Comparison of ENCODE assay signal across 14 cellular contexts in the genomic region with DNA sequence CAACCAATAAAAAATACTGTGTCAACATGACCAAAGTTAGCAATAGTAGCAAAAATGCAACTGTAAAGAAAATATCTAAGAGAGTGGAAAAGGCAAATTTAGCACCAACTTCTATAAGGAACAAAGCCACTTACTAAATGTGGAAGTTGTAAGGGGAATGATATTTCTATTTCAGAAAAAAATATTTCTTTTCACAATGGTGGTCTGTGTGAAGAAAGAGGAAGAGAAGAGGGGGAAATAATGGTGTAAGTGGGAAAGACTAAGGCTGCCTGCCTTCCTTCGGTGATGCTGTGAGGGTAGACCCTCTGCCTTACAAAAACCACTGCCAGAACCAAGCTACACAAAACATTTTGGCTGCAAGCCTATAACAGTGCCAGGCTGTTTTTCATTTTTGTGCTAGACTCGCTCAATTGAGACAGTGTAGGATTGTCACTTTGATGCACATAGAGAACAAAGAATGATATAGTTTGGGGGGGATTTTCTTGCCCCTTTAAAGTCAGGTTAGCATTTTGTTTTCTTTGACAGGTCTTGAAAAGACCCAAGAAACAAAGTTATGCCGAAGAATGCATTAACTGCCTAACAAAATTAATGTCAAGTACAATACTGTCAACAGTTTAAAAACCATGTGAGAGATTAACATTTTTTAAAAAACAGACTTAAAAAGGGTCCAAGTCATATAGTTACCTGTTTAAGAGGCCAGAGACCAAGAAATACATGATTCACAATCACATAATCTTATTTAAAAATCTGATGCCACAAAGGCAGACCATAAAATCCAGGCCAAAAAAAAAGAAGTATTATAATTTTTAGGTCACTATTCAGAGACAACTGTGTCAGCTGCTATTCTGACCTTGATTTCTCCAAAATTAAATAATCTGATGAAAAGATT.
DNase-seq lines count a peak whose midpoint lies in the region; ATAC-seq and TF ChIP-seq lines count a peak whose summit lies in the region.
"Had no signal": no experiment of that assay in that cellular context is flagged by ENCODE, and none has a peak within 500 bp of the region (broad histone marks: within the 10 kb centered on the region; RNA-seq: fewer than 3 reads in every experiment).

No MANE protein-coding gene starts in this region.

- no peak for DNase-seq in activated CD8-positive, alpha-beta T cell treated with anti-CD3 and anti-CD28 coated beads, Interleukin-2, amount 10 ng/mL, durations not matched to agents 7 days and 5 days
- no peak for DNase-seq in natural killer cell treated with Interleukin-12 subunit alpha and Interleukin-12 subunit beta and Interleukin-15 and Interleukin-18, amount 100 ng/mL, for 72 hours (ENCODE audit: low spot score)
- DNase-seq in mesenchymal stem cell (no peak), Right ventricle myocardium inferior (ENCODE audit: missing footprints) (no peak), mucosa of descending colon (no peak)
- DNase-seq: activated naive CD4-positive, alpha-beta T cell treated with anti-CD3 and anti-CD28 coated beads, Interleukin-2, amount 50 U/mL, for 16 hours; Caco-2; colonic mucosa; NCI-H1048; NCI-H524 treated with DMSO at 0.1 percent for 48 hours; SHP77 treated with DMSO at 0.1 percent for 48 hours had no signal

- no peak overlapping the region for H3K27ac ChIP-seq in DOHH2 (ENCODE audit: low read depth, low read length)
- H3K27ac ChIP-seq in mesenchymal stem cell (ENCODE audit: low read length, poor library complexity, severe bottlenecking): no peak overlapping the region
- H3K27ac ChIP-seq: colonic mucosa, suprapubic skin had no signal

- no peaks in the 10 kb centered on the region for H3K27me3 Mint-ChIP-seq in activated CD8-positive, alpha-beta T cell treated with anti-CD3 and anti-CD28 coated beads, Interleukin-2, amount 10 ng/mL, durations not matched to agents 7 days and 5 days (ENCODE audit: low read depth)
- no peaks in the 10 kb centered on the region for H3K27me3 Mint-ChIP-seq in natural killer cell treated with Interleukin-12 subunit alpha and Interleukin-12 subunit beta and Interleukin-15 and Interleukin-18, amount 100 ng/mL, for 72 hours

- H2AK5ac ChIP-seq in mesenchymal stem cell (ENCODE audit: low read length, severe bottlenecking): no peak overlapping the region

- H4K20me1 ChIP-seq in DOHH2 (ENCODE audit: control insufficient read depth, insufficient read depth, low read depth, low read length) (no peaks in the 10 kb centered on the region), Loucy (ENCODE audit: insufficient read depth, low read length, poor library complexity, severe bottlenecking) (no peaks in the 10 kb centered on the region)

- CTCF ChIA-PET in activated CD8-positive, alpha-beta T cell treated with anti-CD3 and anti-CD28 coated beads, Interleukin-2, amount 10 ng/mL, durations not matched to agents 7 days and 5 days (lab: Charles Lee): interaction anchor here (0.7 to 1.5 kb wide), 2 partner anchors 49 to 244 kb away, joined by 3 read pairs; no protein-coding TSS in a partner anchor

- no peak overlapping the region for H2BK5ac ChIP-seq in mesenchymal stem cell (ENCODE audit: low read depth, low read length, poor library complexity, severe bottlenecking)

- peak overlapping the region; percentile 82 for H3K27ac Mint-ChIP-seq in activated CD8-positive, alpha-beta T cell treated with anti-CD3 and anti-CD28 coated beads, Interleukin-2, amount 10 ng/mL, durations not matched to agents 7 days and 5 days
- H3K27ac Mint-ChIP-seq in natural killer cell treated with Interleukin-12 subunit alpha and Interleukin-12 subunit beta and Interleukin-15 and Interleukin-18, amount 100 ng/mL, for 72 hours: peak overlapping the region; percentile 81 to 96

- H2BK15ac ChIP-seq in mesenchymal stem cell (ENCODE audit: low read depth, poor library complexity, severe bottlenecking): no peak overlapping the region

- H3K4me1 Mint-ChIP-seq in activated CD8-positive, alpha-beta T cell treated with anti-CD3 and anti-CD28 coated beads, Interleukin-2, amount 10 ng/mL, durations not matched to agents 7 days and 5 days (ENCODE audit: low read depth): peaks cover 65% of the 10 kb centered on the region
- peaks cover 54 to 75% of the 10 kb centered on the region in 2 donors for H3K4me1 Mint-ChIP-seq in natural killer cell treated with Interleukin-12 subunit alpha and Interleukin-12 subunit beta and Interleukin-15 and Interleukin-18, amount 100 ng/mL, for 72 hours (ENCODE audit: low read depth in 2 of 2)

- H3K4me2 ChIP-seq in DOHH2 (ENCODE audit: low read length) (peak overlapping the region; percentile 36), Loucy (ENCODE audit: low read depth, low read length, poor library complexity, severe bottlenecking) (peak overlapping the region; percentile 60), mesenchymal stem cell (ENCODE audit: low read length, poor library complexity, severe bottlenecking) (no peak overlapping the region)

- H3K4me3 ChIP-seq in DOHH2 (ENCODE audit: low read length): peak overlapping the region; percentile 19; the same call in 1 of the 2 replicates
- peak overlapping the region; percentile 0 for H3K4me3 ChIP-seq in Loucy (ENCODE audit: low read length, poor library complexity, severe bottlenecking)
- no peak overlapping the region for H3K4me3 ChIP-seq in mesenchymal stem cell (ENCODE audit: insufficient read depth in 1 of 2, low read depth in 1 of 2, low read length in 2 of 2)
- H3K4me3 ChIP-seq in mucosa of descending colon: no peak overlapping the region
- H3K4me3 ChIP-seq: colonic mucosa, suprapubic skin had no signal

- POLR2A ChIA-PET in activated CD8-positive, alpha-beta T cell treated with anti-CD3 and anti-CD28 coated beads, Interleukin-2, amount 10 ng/mL, durations not matched to agents 7 days and 5 days (lab: Charles Lee): interaction anchor here (0.8 to 1.5 kb wide), 4 partner anchors 19 to 98 kb away, joined by 3 to 5 read pairs (median 4); no protein-coding TSS in a partner anchor

- H3K9me3 ChIP-seq in DOHH2 (ENCODE audit: control insufficient read depth, insufficient read depth, low read length) (no peaks in the 10 kb centered on the region), Loucy (ENCODE audit: insufficient read depth, low read depth, low read length) (no peaks in the 10 kb centered on the region), mesenchymal stem cell (ENCODE audit: control insufficient read depth, low read length) (no peaks in the 10 kb centered on the region), mucosa of descending colon (no peaks in the 10 kb centered on the region)
- H3K9me3 ChIP-seq: Caco-2, colonic mucosa, suprapubic skin had no signal

- peak; percentile 39 for ATAC-seq in activated CD8-positive, alpha-beta T cell treated with anti-CD3 and anti-CD28 coated beads, Interleukin-2, amount 10 ng/mL, durations not matched to agents 7 days and 5 days
- peak in 1 of 2 donors; percentile 49 for ATAC-seq in natural killer cell treated with Interleukin-12 subunit alpha and Interleukin-12 subunit beta and Interleukin-15 and Interleukin-18, amount 100 ng/mL, for 72 hours
- no peak for ATAC-seq in Right ventricle myocardium inferior
- ATAC-seq in mucosa of descending colon: no peak

- 100% methylated on average over 2 of the region's 3 CpGs for WGBS in mesenchymal stem cell

- no peak for TF ChIP-seq CTCF in DOHH2 (IDR thresholded peaks at IDR 0.05; ENCODE audit: low read depth, low read length, poor library complexity, severe bottlenecking)
- TF ChIP-seq CTCF in Loucy (conservative IDR thresholded peaks at IDR 0.05; ENCODE audit: low read length): no peak
- TF ChIP-seq CTCF in mucosa of descending colon (IDR thresholded peaks at IDR 0.05): no peak

- H3K4me1 ChIP-seq in DOHH2 (ENCODE audit: control insufficient read depth, low read length): peaks cover 80% of the 10 kb centered on the region
- H3K4me1 ChIP-seq in Loucy (ENCODE audit: insufficient read depth, low read length, poor library complexity, severe bottlenecking): peaks cover 67% of the 10 kb centered on the region
- H3K4me1 ChIP-seq in mesenchymal stem cell (ENCODE audit: control insufficient read depth, insufficient read depth, low read depth, low read length): no peaks in the 10 kb centered on the region
- no peaks in the 10 kb centered on the region for H3K4me1 ChIP-seq in mucosa of descending colon (ENCODE audit: low read depth)
- H3K4me1 ChIP-seq: Caco-2, colonic mucosa, suprapubic skin had no signal

- no peak overlapping the region for H2BK12ac ChIP-seq in mesenchymal stem cell (ENCODE audit: low read length in 2 of 2)

- H3K36me3 Mint-ChIP-seq in activated CD8-positive, alpha-beta T cell treated with anti-CD3 and anti-CD28 coated beads, Interleukin-2, amount 10 ng/mL, durations not matched to agents 7 days and 5 days (ENCODE audit: low read depth): peaks cover 14% of the 10 kb centered on the region
- H3K36me3 Mint-ChIP-seq in natural killer cell treated with Interleukin-12 subunit alpha and Interleukin-12 subunit beta and Interleukin-15 and Interleukin-18, amount 100 ng/mL, for 72 hours: peaks cover 18% of the 10 kb centered on the region

- H3K27me3 ChIP-seq in DOHH2 (ENCODE audit: control insufficient read depth, low read length) (no peaks in the 10 kb centered on the region), Loucy (ENCODE audit: insufficient read depth, low read length, poor library complexity, severe bottlenecking) (no peaks in the 10 kb centered on the region), mesenchymal stem cell (ENCODE audit: control insufficient read depth in 1 of 2, insufficient read depth in 1 of 2, low read length in 2 of 2) (no peaks in the 10 kb centered on the region)
- H3K27me3 ChIP-seq: colonic mucosa, suprapubic skin had no signal

- H2AFZ ChIP-seq in Loucy (ENCODE audit: low read length): no peak overlapping the region
- H2AFZ ChIP-seq in mesenchymal stem cell (ENCODE audit: low read depth, low read length): no peak overlapping the region

- intact Hi-C loops in Right ventricle myocardium inferior (cut with DNase I): no loop called here
- intact Hi-C loops in mucosa of descending colon (cut with DNase I, micrococcal nuclease): no loop called here

- H3K4ac ChIP-seq in mesenchymal stem cell (ENCODE audit: low read depth in 1 of 2, low read length in 2 of 2): no peak overlapping the region

- no peak overlapping the region for H4K8ac ChIP-seq in mesenchymal stem cell (ENCODE audit: low read length)

- H3K9me3 Mint-ChIP-seq in activated CD8-positive, alpha-beta T cell treated with anti-CD3 and anti-CD28 coated beads, Interleukin-2, amount 10 ng/mL, durations not matched to agents 7 days and 5 days (ENCODE audit: insufficient read depth): no peaks in the 10 kb centered on the region
- H3K9me3 Mint-ChIP-seq in natural killer cell treated with Interleukin-12 subunit alpha and Interleukin-12 subunit beta and Interleukin-15 and Interleukin-18, amount 100 ng/mL, for 72 hours: no peaks in the 10 kb centered on the region

- H2BK120ac ChIP-seq in mesenchymal stem cell (ENCODE audit: low read depth, low read length): no peak overlapping the region

- H3F3A ChIP-seq in DOHH2 (ENCODE audit: control insufficient read depth, insufficient read depth) (peaks cover 1% of the 10 kb centered on the region; the same call in 1 of the 2 replicates), Loucy (ENCODE audit: low read depth) (no peaks in the 10 kb centered on the region)

- no peak overlapping the region for H3K23ac ChIP-seq in mesenchymal stem cell (ENCODE audit: low read length in 2 of 2)

- no peak overlapping the region for H4K91ac ChIP-seq in mesenchymal stem cell (ENCODE audit: low read length)

- H3K36me3 ChIP-seq in DOHH2 (ENCODE audit: control insufficient read depth, low read length) (peaks cover 29% of the 10 kb centered on the region), Loucy (ENCODE audit: insufficient read depth, low read length) (no peaks in the 10 kb centered on the region), mesenchymal stem cell (ENCODE audit: control insufficient read depth in 1 of 2, insufficient read depth in 2 of 2, low read depth in 1 of 2, low read length in 2 of 2) (no peaks in the 10 kb centered on the region), mucosa of descending colon (ENCODE audit: low read depth) (no peaks in the 10 kb centered on the region)
- H3K36me3 ChIP-seq: colonic mucosa, suprapubic skin had no signal

- no peak overlapping the region for H3K14ac ChIP-seq in mesenchymal stem cell (ENCODE audit: low read length in 2 of 2)

- H3K9me2 ChIP-seq in DOHH2 (replicated peaks; ENCODE audit: control insufficient read depth, low read length) (no peaks in the 10 kb centered on the region), Loucy (replicated peaks; ENCODE audit: low read depth, low read length) (no peaks in the 10 kb centered on the region)

- peak overlapping the region; percentile 53 for H3K4me3 Mint-ChIP-seq in activated CD8-positive, alpha-beta T cell treated with anti-CD3 and anti-CD28 coated beads, Interleukin-2, amount 10 ng/mL, durations not matched to agents 7 days and 5 days
- H3K4me3 Mint-ChIP-seq in natural killer cell treated with Interleukin-12 subunit alpha and Interleukin-12 subunit beta and Interleukin-15 and Interleukin-18, amount 100 ng/mL, for 72 hours: peak overlapping the region; percentile 70

- no peak overlapping the region for H3K18ac ChIP-seq in mesenchymal stem cell (ENCODE audit: low read depth in 1 of 2, low read length in 2 of 2)

- peak overlapping the region; percentile 29 for H3K9ac ChIP-seq in Loucy (ENCODE audit: low read depth, low read length, poor library complexity, severe bottlenecking)
- H3K9ac ChIP-seq in mesenchymal stem cell (ENCODE audit: low read length): no peak overlapping the region

- H3K79me2 ChIP-seq in DOHH2 (ENCODE audit: control insufficient read depth, low read length): peaks cover 34% of the 10 kb centered on the region
- 0 out of 2 replicates have a peak, but pooled peaks cover 5% of the 10 kb centered on the region for H3K79me2 ChIP-seq in Loucy (ENCODE audit: insufficient read depth, low read length)

- peaks cover 9% of the 10 kb centered on the region for H3K79me1 ChIP-seq in mesenchymal stem cell (replicated peaks; ENCODE audit: low read length, poor library complexity, severe bottlenecking)

Comparison
In these comparisons a context has a peak if more than half of its experiments do, and no peak if none do; other contexts are left out.
1. H3K4me3 ChIP-seq: peak in DOHH2 (single experiment) and Loucy (single experiment); none in mesenchymal stem cell (0 of 2) and mucosa of descending colon (single experiment).